Comparison of ENCODE assay signal across 13 cellular contexts in the genomic region with DNA sequence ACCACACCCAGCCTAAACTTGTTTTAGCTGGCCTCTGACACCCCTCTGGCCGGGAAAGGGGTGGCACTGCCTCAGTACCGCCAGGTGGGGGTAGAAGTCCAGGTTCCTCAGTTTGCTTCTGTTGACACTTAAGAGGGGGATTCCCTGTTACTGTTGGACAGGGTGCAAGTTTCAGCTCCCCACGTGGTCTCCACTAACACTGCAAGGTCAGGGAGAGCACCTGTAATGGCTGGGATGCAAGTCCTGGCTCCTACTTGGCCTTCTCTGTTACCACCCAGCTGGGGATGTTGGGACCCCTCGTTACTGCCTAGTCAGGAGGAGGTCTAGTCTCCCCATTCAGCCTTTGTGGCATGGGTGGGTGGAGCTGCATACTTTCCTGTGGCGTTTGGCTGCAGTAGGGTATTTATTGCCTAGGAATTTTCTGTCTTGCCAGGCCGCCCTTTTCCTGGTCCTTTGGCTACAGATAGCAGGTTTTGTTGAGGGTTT. TPM values are rescaled to one million over a fixed set of nuclear protein-coding genes. Genes with fewer than 3 reads are reported as not detected.
A peak's percentile ranks its signal among the peaks of the same experiment; 100 is the strongest.
DNase-seq lines count a peak whose midpoint lies in the region; ATAC-seq and TF ChIP-seq lines count a peak whose summit lies in the region.
"Had no signal": no experiment of that assay in that cellular context is flagged by ENCODE, and none has a peak within 500 bp of the region (broad histone marks: within the 10 kb centered on the region; RNA-seq: fewer than 3 reads in every experiment).

No MANE protein-coding gene starts in this region.

- H3K27me3 Mint-ChIP-seq in activated naive CD4-positive, alpha-beta T cell treated with anti-CD3 and anti-CD28 coated beads for 36 hours (ENCODE audit: low read depth), result no peaks in the 10 kb centered on the region

- no peaks in the 10 kb centered on the region for H3K36me3 ChIP-seq in mucosa of descending colon (ENCODE audit: low read depth)

- H3K9me3 ChIP-seq in mucosa of descending colon, result no peaks in the 10 kb centered on the region
- H3K9me3 ChIP-seq: A549 had no signal

- ATAC-seq in Right ventricle myocardium inferior (no peak), left ventricle myocardium superior (no peak), mucosa of descending colon (peak; percentile 69)
- ATAC-seq: A549; stimulated activated effector memory CD8-positive, alpha-beta T cell treated with anti-CD3 and anti-CD28 coated beads, Interleukin-12 subunit alpha, Interleukin-12 subunit beta, amount 100 ng/mL, for 72 hours had no signal

- H3K4me3 ChIP-seq in mucosa of descending colon, result no peak overlapping the region
- H3K4me3 ChIP-seq: A549 had no signal

- peaks cover 36% of the 10 kb centered on the region for H3K4me1 ChIP-seq in mucosa of descending colon (ENCODE audit: low read depth)

- CTCF ChIA-PET in activated naive CD4-positive, alpha-beta T cell treated with anti-CD3 and anti-CD28 coated beads for 36 hours (lab: Charles Lee), result interaction anchor here (0.5 to 1.2 kb wide), 3 partner anchors 12 to 80 kb away, joined by 3 read pairs; partner anchors contain the start of gene B9D1

- TF ChIP-seq CTCF in mucosa of descending colon (IDR thresholded peaks at IDR 0.05), result no peak

- H3K27ac ChIP-seq in epithelial cell of prostate, result peak overlapping the region; percentile 37

- no peak overlapping the region for H3K4me3 Mint-ChIP-seq in activated naive CD4-positive, alpha-beta T cell treated with anti-CD3 and anti-CD28 coated beads for 36 hours
- H3K4me3 Mint-ChIP-seq: stimulated activated effector memory CD8-positive, alpha-beta T cell treated with anti-CD3 and anti-CD28 coated beads, Interleukin-12 subunit alpha, Interleukin-12 subunit beta, amount 100 ng/mL, for 72 hours had no signal

- no peak overlapping the region for H3K27ac Mint-ChIP-seq in activated naive CD4-positive, alpha-beta T cell treated with anti-CD3 and anti-CD28 coated beads for 36 hours
- H3K27ac Mint-ChIP-seq: stimulated activated effector memory CD8-positive, alpha-beta T cell treated with anti-CD3 and anti-CD28 coated beads, Interleukin-12 subunit alpha, Interleukin-12 subunit beta, amount 100 ng/mL, for 72 hours had no signal

- DNase-seq in Right ventricle myocardium inferior (ENCODE audit: missing footprints) (peak; percentile 28), left ventricle myocardium superior (no peak), epithelial cell of prostate (ENCODE audit: low read depth, low spot score) (no peak), mucosa of descending colon (peak in 2 of 3 donors; percentile 68 to 69), globus pallidus (ENCODE audit: low spot score) (no peak)
- no peak for DNase-seq in activated naive CD4-positive, alpha-beta T cell treated with anti-CD3 and anti-CD28 coated beads for 36 hours
- DNase-seq in stimulated activated CD4-positive, alpha-beta T cell treated with anti-CD3 and anti-CD28 coated beads, Interleukin-4, amount 100 ng/mL, for 4 hours, result no peak
- DNase-seq in activated naive CD4-positive, alpha-beta T cell treated with Interleukin-2 at 50 U/mL for 16 hours, result no peak
- DNase-seq: activated CD8-positive, alpha-beta memory T cell treated with anti-CD3 and anti-CD28 coated beads for 24 hours; amygdala had no signal

- intact Hi-C loops in Right ventricle myocardium inferior (cut with DNase I) (no loop called here), left ventricle myocardium superior (cut with micrococcal nuclease) (no loop called here), mucosa of descending colon (cut with DNase I, micrococcal nuclease) (no loop called here)
- intact Hi-C loops in activated naive CD4-positive, alpha-beta T cell treated with anti-CD3 and anti-CD28 coated beads for 36 hours (cut with micrococcal nuclease), result no loop called here

- no peaks in the 10 kb centered on the region for H3K36me3 Mint-ChIP-seq in activated naive CD4-positive, alpha-beta T cell treated with anti-CD3 and anti-CD28 coated beads for 36 hours (ENCODE audit: low read depth)
- H3K36me3 Mint-ChIP-seq: stimulated activated effector memory CD8-positive, alpha-beta T cell treated with anti-CD3 and anti-CD28 coated beads, Interleukin-12 subunit alpha, Interleukin-12 subunit beta, amount 100 ng/mL, for 72 hours had no signal

- H3K9me3 Mint-ChIP-seq in activated naive CD4-positive, alpha-beta T cell treated with anti-CD3 and anti-CD28 coated beads for 36 hours, result no peaks in the 10 kb centered on the region
- H3K9me3 Mint-ChIP-seq: stimulated activated effector memory CD8-positive, alpha-beta T cell treated with anti-CD3 and anti-CD28 coated beads, Interleukin-12 subunit alpha, Interleukin-12 subunit beta, amount 100 ng/mL, for 72 hours had no signal

- H3K4me1 Mint-ChIP-seq in activated naive CD4-positive, alpha-beta T cell treated with anti-CD3 and anti-CD28 coated beads for 36 hours (ENCODE audit: low read depth), result no peaks in the 10 kb centered on the region
- H3K4me1 Mint-ChIP-seq: stimulated activated effector memory CD8-positive, alpha-beta T cell treated with anti-CD3 and anti-CD28 coated beads, Interleukin-12 subunit alpha, Interleukin-12 subunit beta, amount 100 ng/mL, for 72 hours had no signal

RNA-seq across cellular contexts. Expression of gene MFAP4, which starts 10.6 kb away (rescaled TPM):
- total RNA-seq in Right ventricle myocardium inferior (53.5 TPM), left ventricle myocardium superior (34.8 TPM), mucosa of descending colon (100 to 1,000 TPM in 1 of 3 donors, 10 to 100 TPM in 2; 19.0 to 127 (median 44.2) TPM)
- not detected for total RNA-seq in activated naive CD4-positive, alpha-beta T cell treated with anti-CD3 and anti-CD28 coated beads for 36 hours
- total RNA-seq: T-helper 2 cell treated with Interferon-gamma antibody and Interleukin-4, amounts not matched to agents 100 ng/mL and 5 ng/mL, for 36 hours had no signal

RNA-seq across cellular contexts. Expression of gene RNF112, which starts 13.4 kb away (rescaled TPM):
- total RNA-seq in Right ventricle myocardium inferior (3.5 TPM), left ventricle myocardium superior (3.5 TPM), mucosa of descending colon (10 to 100 TPM in 1 of 3 donors, 1 to 10 TPM in 2; 2.4 to 13.4 (median 3.4) TPM)
- total RNA-seq in activated naive CD4-positive, alpha-beta T cell treated with anti-CD3 and anti-CD28 coated beads for 36 hours, result under 1 TPM; 0.31 to 0.32 TPM

RNA-seq across cellular contexts. Expression of gene MAPK7, which starts 19.3 kb away (rescaled TPM):
- total RNA-seq in Right ventricle myocardium inferior (13.0 TPM), left ventricle myocardium superior (10.7 TPM), mucosa of descending colon (10 to 100 TPM; 36.9 to 48.6 (median 47.5) TPM)
- 10 to 100 TPM in 1 of 2 experiments, 1 to 10 TPM in 1; 8.7 to 10.7 TPM for total RNA-seq in activated naive CD4-positive, alpha-beta T cell treated with anti-CD3 and anti-CD28 coated beads for 36 hours

RNA-seq across cellular contexts. Expression of gene B9D1, which starts 35.1 kb away (rescaled TPM):
- total RNA-seq in Right ventricle myocardium inferior (5.3 TPM), left ventricle myocardium superior (5.9 TPM), mucosa of descending colon (10 to 100 TPM in 2 of 3 donors, 1 to 10 TPM in 1; 5.1 to 11.8 (median 10.7) TPM)
- total RNA-seq in activated naive CD4-positive, alpha-beta T cell treated with anti-CD3 and anti-CD28 coated beads for 36 hours, result 1 to 10 TPM; 8.7 TPM

Comparison
In these comparisons a context has a peak if more than half of its experiments do, and no peak if none do; other contexts are left out.
1. DNase-seq: peak in Right ventricle myocardium inferior (single experiment) and mucosa of descending colon (2 of 3); none in left ventricle myocardium superior (single experiment), epithelial cell of prostate (single experiment), activated naive CD4-positive, alpha-beta T cell treated with anti-CD3 and anti-CD28 coated beads for 36 hours (single experiment), stimulated activated CD4-positive, alpha-beta T cell treated with anti-CD3 and anti-CD28 coated beads, Interleukin-4, amount 100 ng/mL, for 4 hours (0 of 2), globus pallidus (single experiment) and activated naive CD4-positive, alpha-beta T cell treated with Interleukin-2 at 50 U/mL for 16 hours (single experiment).
2. RNA of gene MFAP4, which starts 10.6 kb away (total RNA-seq): 53.5 TPM in Right ventricle myocardium inferior (single experiment), 19.0 to 127 TPM in mucosa of descending colon and 34.8 TPM in left ventricle myocardium superior (single experiment); not detected in activated naive CD4-positive, alpha-beta T cell treated with anti-CD3 and anti-CD28 coated beads for 36 hours; every median in the first group is over 10 times any median in the second.